16 cellular contexts compared by ENCODE assay signal in the genomic region with DNA sequence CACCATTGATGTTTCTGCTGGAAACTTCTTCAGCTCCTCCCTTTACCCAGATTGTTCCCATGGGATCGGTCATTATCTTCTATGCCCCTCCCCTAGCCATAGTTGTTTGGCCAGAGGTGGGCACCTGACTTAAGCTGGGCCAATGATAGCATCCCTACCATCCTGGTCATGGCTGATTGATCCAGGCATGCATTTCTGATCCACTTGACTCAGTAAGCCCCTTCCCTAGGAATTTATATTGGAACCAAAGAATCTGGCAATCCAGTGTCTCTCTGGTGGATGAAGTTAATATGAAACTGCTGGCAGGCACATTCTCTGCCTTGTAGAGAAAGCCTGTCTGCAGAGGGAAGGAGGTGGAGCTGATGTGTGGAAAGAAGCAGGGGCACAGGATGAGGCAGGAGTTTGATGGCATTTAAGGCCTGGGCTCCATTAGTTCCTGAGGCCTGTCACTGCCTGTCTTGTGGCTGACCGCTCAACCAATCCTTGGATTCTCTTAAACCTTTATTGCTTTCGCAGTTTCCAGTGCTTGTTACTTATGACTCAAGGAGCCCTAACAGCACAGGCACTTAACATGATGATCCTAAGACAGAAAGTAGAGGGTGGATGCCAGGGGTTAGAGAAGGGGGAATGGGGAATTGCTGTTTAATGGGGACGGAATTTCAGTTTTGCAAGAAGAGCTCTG.
DNase-seq lines count a peak whose midpoint lies in the region; ATAC-seq and TF ChIP-seq lines count a peak whose summit lies in the region.
"Had no signal": no experiment of that assay in that cellular context is flagged by ENCODE, and none has a peak within 500 bp of the region (broad histone marks: within the 10 kb centered on the region; RNA-seq: fewer than 3 reads in every experiment).

No MANE protein-coding gene starts in this region.

- H3K36me3 Mint-ChIP-seq in activated naive CD8-positive, alpha-beta T cell treated with anti-CD3 and anti-CD28 coated beads, Interleukin-2, amount 50 U/mL, for 24 hours (ENCODE audit: low read depth) = no peaks in the 10 kb centered on the region
- no peaks in the 10 kb centered on the region for H3K36me3 Mint-ChIP-seq in activated naive CD4-positive, alpha-beta T cell treated with anti-CD3 and anti-CD28 coated beads, Interleukin-2, amount 50 U/mL, for 72 hours
- H3K36me3 Mint-ChIP-seq: CD4-positive, CD25-positive, alpha-beta regulatory T cell had no signal

- H3K4me3 Mint-ChIP-seq in activated naive CD8-positive, alpha-beta T cell treated with anti-CD3 and anti-CD28 coated beads, Interleukin-2, amount 50 U/mL, for 24 hours = no peak overlapping the region
- H3K4me3 Mint-ChIP-seq: activated CD4-positive, alpha-beta memory T cell treated with anti-CD3 and anti-CD28 coated beads, Interleukin-2, amount 10 ng/mL, durations not matched to agents 7 days and 5 days; CD4-positive, CD25-positive, alpha-beta regulatory T cell had no signal

- no peak overlapping the region for H3K4me2 ChIP-seq in smooth muscle cell

- DNase-seq in HAP-1 (ENCODE audit: low spot score in 2 of 2) (peak; percentile 16 to 68), T1000 (lab: John Stamatoyannopoulos, UW) (peak; percentile 26), glomerular visceral epithelial cell (ENCODE audit: extremely low spot score) (peak; percentile 94), sciatic nerve (ENCODE audit: low spot score) (no peak), smooth muscle cell (lab: John Stamatoyannopoulos, UW; ENCODE audit: unreplicated experiment) (no peak)
- DNase-seq in activated naive CD8-positive, alpha-beta T cell treated with anti-CD3 and anti-CD28 coated beads, Interleukin-2, amount 50 U/mL, for 24 hours = no peak
- DNase-seq in activated naive CD4-positive, alpha-beta T cell treated with anti-CD3 and anti-CD28 coated beads, Interleukin-2, amount 50 U/mL, for 72 hours (ENCODE audit: low spot score in 2 of 2) = no peak
- DNase-seq: activated CD4-positive, alpha-beta memory T cell treated with anti-CD3 and anti-CD28 coated beads, Interleukin-2, amount 10 ng/mL, durations not matched to agents 7 days and 5 days; CD4-positive, CD25-positive, alpha-beta regulatory T cell; dermis blood vessel endothelial cell; KG1; NCI-H1436; NCI-H526 treated with DMSO at 0.1 percent for 48 hours; stimulated activated CD4-positive, alpha-beta T cell treated with anti-CD3 and anti-CD28 coated beads, Interleukin-4, amount 100 ng/mL, for 1 hour had no signal

- H3K27me3 Mint-ChIP-seq in activated naive CD8-positive, alpha-beta T cell treated with anti-CD3 and anti-CD28 coated beads, Interleukin-2, amount 50 U/mL, for 24 hours = peaks cover 3% of the 10 kb centered on the region
- H3K27me3 Mint-ChIP-seq: activated CD4-positive, alpha-beta memory T cell treated with anti-CD3 and anti-CD28 coated beads, Interleukin-2, amount 10 ng/mL, durations not matched to agents 7 days and 5 days had no signal

- peak; percentile 97 for ATAC-seq in sciatic nerve
- no peak for ATAC-seq in activated naive CD8-positive, alpha-beta T cell treated with anti-CD3 and anti-CD28 coated beads, Interleukin-2, amount 50 U/mL, for 24 hours
- no peak for ATAC-seq in activated naive CD4-positive, alpha-beta T cell treated with anti-CD3 and anti-CD28 coated beads, Interleukin-2, amount 50 U/mL, for 72 hours
- ATAC-seq: Right ventricle myocardium inferior had no signal

- H3K4me3 ChIP-seq in HAP-1 = no peak overlapping the region
- no peak overlapping the region for H3K4me3 ChIP-seq in smooth muscle cell

- H3K4me1 ChIP-seq in HAP-1 (peaks cover 11% of the 10 kb centered on the region), smooth muscle cell (ENCODE audit: low read depth) (peaks cover 10% of the 10 kb centered on the region)

- intact Hi-C loops in sciatic nerve (cut with DNase I) = no loop called here

- no peak for TF ChIP-seq CTCF in smooth muscle cell (IDR thresholded peaks at IDR 0.05; ENCODE audit: borderline replicate concordance, insufficient read depth, poor library complexity, severe bottlenecking)

- no peaks in the 10 kb centered on the region for H4K20me1 ChIP-seq in smooth muscle cell (ENCODE audit: low read depth)

- H3K4me1 Mint-ChIP-seq in activated naive CD8-positive, alpha-beta T cell treated with anti-CD3 and anti-CD28 coated beads, Interleukin-2, amount 50 U/mL, for 24 hours = no peaks in the 10 kb centered on the region
- H3K4me1 Mint-ChIP-seq: activated CD4-positive, alpha-beta memory T cell treated with anti-CD3 and anti-CD28 coated beads, Interleukin-2, amount 10 ng/mL, durations not matched to agents 7 days and 5 days; CD4-positive, CD25-positive, alpha-beta regulatory T cell had no signal

- 56% methylated on average over 4 of the region's 4 CpGs for WGBS in smooth muscle cell (ENCODE audit: low lambda C conversion rate)

- H2AFZ ChIP-seq in smooth muscle cell (ENCODE audit: low read depth) = no peak overlapping the region

- no peak overlapping the region for H3K9ac ChIP-seq in smooth muscle cell (ENCODE audit: low read depth)

- no peaks in the 10 kb centered on the region for H3K9me3 Mint-ChIP-seq in activated naive CD8-positive, alpha-beta T cell treated with anti-CD3 and anti-CD28 coated beads, Interleukin-2, amount 50 U/mL, for 24 hours
- peaks cover 5 to 8% of the 10 kb centered on the region in 2 donors for H3K9me3 Mint-ChIP-seq in activated naive CD4-positive, alpha-beta T cell treated with anti-CD3 and anti-CD28 coated beads, Interleukin-2, amount 50 U/mL, for 72 hours
- H3K9me3 Mint-ChIP-seq: activated T-helper 2 cell treated with anti-CD3 and anti-CD28 coated beads, Interferon-gamma antibody, Interleukin-2, Interleukin-4, amounts not matched to agents 10 μg/mL and 5 μg/mL and 100 μg/mL, durations not matched to agents 14 hours and 24 hours and 36 hours had no signal

- H3K9me3 ChIP-seq in HAP-1 (no peaks in the 10 kb centered on the region), smooth muscle cell (replicated peaks; ENCODE audit: low read depth) (no peaks in the 10 kb centered on the region)

- H3K79me2 ChIP-seq in smooth muscle cell (ENCODE audit: low read depth) = no peaks in the 10 kb centered on the region

- no peaks in the 10 kb centered on the region for H3F3A ChIP-seq in smooth muscle cell (ENCODE audit: low read depth)

- in situ Hi-C loops in HAP-1 (cut with MboI; ENCODE audit: low sequenced_read_pairs) = no loop called here

- no peaks in the 10 kb centered on the region for H3K36me3 ChIP-seq in HAP-1 (replicated peaks)
- H3K36me3 ChIP-seq in smooth muscle cell (ENCODE audit: low read depth) = no peaks in the 10 kb centered on the region

- H3K27ac Mint-ChIP-seq in activated naive CD8-positive, alpha-beta T cell treated with anti-CD3 and anti-CD28 coated beads, Interleukin-2, amount 50 U/mL, for 24 hours = no peak overlapping the region
- H3K27ac Mint-ChIP-seq in activated naive CD4-positive, alpha-beta T cell treated with anti-CD3 and anti-CD28 coated beads, Interleukin-2, amount 50 U/mL, for 72 hours = no peak overlapping the region
- H3K27ac Mint-ChIP-seq: activated CD4-positive, alpha-beta memory T cell treated with anti-CD3 and anti-CD28 coated beads, Interleukin-2, amount 10 ng/mL, durations not matched to agents 7 days and 5 days; activated T-helper 2 cell treated with anti-CD3 and anti-CD28 coated beads, Interferon-gamma antibody, Interleukin-2, Interleukin-4, amounts not matched to agents 10 μg/mL and 5 μg/mL and 100 μg/mL, durations not matched to agents 14 hours and 24 hours and 36 hours; CD4-positive, CD25-positive, alpha-beta regulatory T cell had no signal

- no peak overlapping the region for H3K27ac ChIP-seq in smooth muscle cell (ENCODE audit: low read depth)

- H3K27me3 ChIP-seq in HAP-1 (ENCODE audit: low read depth) (no peaks in the 10 kb centered on the region), smooth muscle cell (ENCODE audit: low read depth) (no peaks in the 10 kb centered on the region)

Comparison
In these comparisons a context has a peak if more than half of its experiments do, and no peak if none do; other contexts are left out.
1. DNase-seq: peak in HAP-1 (2 of 2), T1000 (single experiment) and glomerular visceral epithelial cell (single experiment); none in sciatic nerve (single experiment), activated naive CD8-positive, alpha-beta T cell treated with anti-CD3 and anti-CD28 coated beads, Interleukin-2, amount 50 U/mL, for 24 hours (single experiment), smooth muscle cell (single experiment) and activated naive CD4-positive, alpha-beta T cell treated with anti-CD3 and anti-CD28 coated beads, Interleukin-2, amount 50 U/mL, for 72 hours (0 of 2).